ENCODE assay signal across 16 cellular contexts in the genomic region with DNA sequence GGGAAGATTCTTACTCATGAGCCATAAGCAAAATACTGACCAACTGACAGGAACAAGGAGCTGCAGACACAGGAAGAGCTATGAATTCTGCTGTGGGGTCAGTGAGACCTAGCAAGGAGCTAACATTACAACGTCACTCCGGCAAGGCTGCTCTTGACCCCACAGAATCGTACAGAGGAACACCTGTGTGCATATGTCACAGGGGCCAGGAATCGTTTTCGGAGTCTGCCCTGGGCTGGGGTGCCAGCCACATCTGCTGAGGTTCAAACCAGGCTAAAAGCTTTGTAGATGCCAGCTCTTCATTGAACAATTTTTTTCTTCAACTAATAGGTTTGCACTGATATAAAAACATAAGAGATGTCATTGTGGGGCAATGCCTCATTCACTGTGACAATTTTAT.
DNase-seq lines count a peak whose midpoint lies in the region; ATAC-seq and TF ChIP-seq lines count a peak whose summit lies in the region.
"Had no signal": no experiment of that assay in that cellular context is flagged by ENCODE, and none has a peak within 500 bp of the region (broad histone marks: within the 10 kb centered on the region; RNA-seq: fewer than 3 reads in every experiment).

No MANE protein-coding gene starts in this region.

- H3K4me1 ChIP-seq in Karpas-422 (ENCODE audit: low read length) (peaks cover 53% of the 10 kb centered on the region), RWPE2 (ENCODE audit: insufficient read depth, poor library complexity, severe bottlenecking) (peaks cover 1% of the 10 kb centered on the region), PC-9 (replicated peaks; ENCODE audit: insufficient read depth) (no peaks in the 10 kb centered on the region), osteoblast (ENCODE audit: insufficient read depth, low read length) (peaks cover 26% of the 10 kb centered on the region)
- H3K4me1 ChIP-seq: BE2C had no signal

- DNase-seq in Karpas-422 (no peak), RWPE2 (ENCODE audit: low spot score) (peak; percentile 29), left lobe of liver (ENCODE audit: low spot score) (peak; percentile 33), sciatic nerve (ENCODE audit: low spot score) (peak; percentile 23), NOMO-1 treated with dmso at 0.1 percent for 144 hours (lab: John Stamatoyannopoulos, UW; ENCODE audit: unreplicated experiment) (no peak), PC-9 (no peak), osteoblast (ENCODE audit: insufficient read length, low spot score, missing footprints) (no peak)
- DNase-seq: BE2C; CD4-positive, alpha-beta memory T cell; DMS153; DND-41; GDM1 had no signal

- TF ChIP-seq CTCF in RWPE2 (IDR thresholded peaks at IDR 0.05; ENCODE audit: poor library complexity, severe bottlenecking), result no peak
- no peak for TF ChIP-seq CTCF in PC-9 (conservative IDR thresholded peaks at IDR 0.05)
- TF ChIP-seq CTCF in osteoblast (IDR thresholded peaks at IDR 0.05; ENCODE audit: extremely low read depth, low read depth, low read length), result no peak

- CTCF ChIA-PET in PC-9 (lab: Charles Lee), result no interaction called here

- H3K27me3 ChIP-seq in Karpas-422 (ENCODE audit: low read length), result no peaks in the 10 kb centered on the region
- no peaks in the 10 kb centered on the region for H3K27me3 ChIP-seq in RWPE2 (ENCODE audit: insufficient read depth, poor library complexity, severe bottlenecking)
- no peaks in the 10 kb centered on the region for H3K27me3 ChIP-seq in PC-9 (ENCODE audit: insufficient read depth, low read depth)
- H3K27me3 ChIP-seq in osteoblast (ENCODE audit: insufficient read depth, low read length), result no peaks in the 10 kb centered on the region

- no peak overlapping the region for H3K9ac ChIP-seq in Karpas-422 (ENCODE audit: low read length)

- H4K20me1 ChIP-seq in Karpas-422 (ENCODE audit: insufficient read depth, low read depth, low read length) (no peaks in the 10 kb centered on the region), PC-9 (ENCODE audit: insufficient read depth) (0 out of 2 replicates have a peak, but pooled peaks cover 4% of the 10 kb centered on the region), osteoblast (ENCODE audit: insufficient read depth, low read length) (no peaks in the 10 kb centered on the region)

- intact Hi-C loops in sciatic nerve (cut with DNase I) (no loop called here), PC-9 (cut with micrococcal nuclease; ENCODE audit: unreplicated experiment) (no loop called here)

- H3K9me3 ChIP-seq in Karpas-422 (ENCODE audit: low read length) (no peaks in the 10 kb centered on the region), RWPE2 (ENCODE audit: severe bottlenecking) (no peaks in the 10 kb centered on the region), PC-9 (ENCODE audit: insufficient read depth, low read depth) (no peaks in the 10 kb centered on the region), osteoblast (ENCODE audit: low read depth, low read length) (no peaks in the 10 kb centered on the region)
- H3K9me3 ChIP-seq: BE2C had no signal

- H3K4me2 ChIP-seq in Karpas-422 (ENCODE audit: low read depth, low read length, poor library complexity, severe bottlenecking) (no peak overlapping the region), PC-9 (no peak overlapping the region), osteoblast (ENCODE audit: insufficient read depth, low read length) (no peak overlapping the region)
- H3K4me2 ChIP-seq: A549 had no signal

- H3K9me2 ChIP-seq in Karpas-422 (replicated peaks; ENCODE audit: insufficient read depth, low read length) (no peaks in the 10 kb centered on the region), PC-9 (ENCODE audit: insufficient read depth) (no peaks in the 10 kb centered on the region)

- H3K4me3 ChIP-seq in Karpas-422 (ENCODE audit: low read length), result no peak overlapping the region
- H3K4me3 ChIP-seq in RWPE2 (ENCODE audit: severe bottlenecking), result no peak overlapping the region
- H3K4me3 ChIP-seq in PC-9, result no peak overlapping the region
- H3K4me3 ChIP-seq in osteoblast (ENCODE audit: insufficient read depth, low read length), result no peak overlapping the region
- H3K4me3 ChIP-seq: A549 had no signal

- H3K79me2 ChIP-seq in Karpas-422 (ENCODE audit: low read length) (peaks cover 24% of the 10 kb centered on the region), PC-9 (ENCODE audit: low read depth) (no peaks in the 10 kb centered on the region), osteoblast (ENCODE audit: insufficient read depth, low read length) (no peaks in the 10 kb centered on the region)

- H3K36me3 ChIP-seq in Karpas-422 (ENCODE audit: insufficient read depth, low read length) (peaks cover 61% of the 10 kb centered on the region), RWPE2 (ENCODE audit: low read depth) (no peaks in the 10 kb centered on the region), PC-9 (ENCODE audit: low read depth) (no peaks in the 10 kb centered on the region), osteoblast (ENCODE audit: insufficient read depth, low read length) (peaks cover 3% of the 10 kb centered on the region)
- H3K36me3 ChIP-seq: BE2C had no signal

- H3F3A ChIP-seq in PC-9 (ENCODE audit: insufficient read depth, low read depth), result no peaks in the 10 kb centered on the region

- peak overlapping the region; percentile 91 for H3K27ac ChIP-seq in Karpas-422 (ENCODE audit: low read length)
- no peak overlapping the region for H3K27ac ChIP-seq in RWPE2 (ENCODE audit: poor library complexity, severe bottlenecking)
- no peak overlapping the region for H3K27ac ChIP-seq in PC-9
- no peak overlapping the region for H3K27ac ChIP-seq in osteoblast (ENCODE audit: low read depth, low read length)
- H3K27ac ChIP-seq: A549, C4-2B, HL-60 had no signal

- no peak overlapping the region for H2AFZ ChIP-seq in Karpas-422 (ENCODE audit: low read length)
- H2AFZ ChIP-seq in PC-9, result no peak overlapping the region
- no peak overlapping the region for H2AFZ ChIP-seq in osteoblast (ENCODE audit: low read length)

- POLR2A ChIA-PET in PC-9 (lab: Charles Lee; ENCODE audit: unreplicated experiment), result interaction anchor here (0.5 kb wide), 1 partner anchor 73 kb away, joined by 3 read pairs; no protein-coding TSS in a partner anchor

- no TSS peak for BruUV-seq in PC-9 (replicated peaks; lab: Mats Ljungman, UMichigan)

- ATAC-seq in RWPE2 (ENCODE audit: low read depth) (no peak), left lobe of liver (no peak), sciatic nerve (no peak)
- ATAC-seq: A549, HCT116 had no signal

Comparison
In these comparisons a context has a peak if more than half of its experiments do, and no peak if none do; other contexts are left out.
1. DNase-seq: peak in RWPE2 (single experiment), left lobe of liver (single experiment) and sciatic nerve (single experiment); none in Karpas-422 (single experiment), NOMO-1 treated with dmso at 0.1 percent for 144 hours (single experiment), PC-9 (0 of 2) and osteoblast (single experiment).